1 cellular context compared by ENCODE assay signal in the genomic region with DNA sequence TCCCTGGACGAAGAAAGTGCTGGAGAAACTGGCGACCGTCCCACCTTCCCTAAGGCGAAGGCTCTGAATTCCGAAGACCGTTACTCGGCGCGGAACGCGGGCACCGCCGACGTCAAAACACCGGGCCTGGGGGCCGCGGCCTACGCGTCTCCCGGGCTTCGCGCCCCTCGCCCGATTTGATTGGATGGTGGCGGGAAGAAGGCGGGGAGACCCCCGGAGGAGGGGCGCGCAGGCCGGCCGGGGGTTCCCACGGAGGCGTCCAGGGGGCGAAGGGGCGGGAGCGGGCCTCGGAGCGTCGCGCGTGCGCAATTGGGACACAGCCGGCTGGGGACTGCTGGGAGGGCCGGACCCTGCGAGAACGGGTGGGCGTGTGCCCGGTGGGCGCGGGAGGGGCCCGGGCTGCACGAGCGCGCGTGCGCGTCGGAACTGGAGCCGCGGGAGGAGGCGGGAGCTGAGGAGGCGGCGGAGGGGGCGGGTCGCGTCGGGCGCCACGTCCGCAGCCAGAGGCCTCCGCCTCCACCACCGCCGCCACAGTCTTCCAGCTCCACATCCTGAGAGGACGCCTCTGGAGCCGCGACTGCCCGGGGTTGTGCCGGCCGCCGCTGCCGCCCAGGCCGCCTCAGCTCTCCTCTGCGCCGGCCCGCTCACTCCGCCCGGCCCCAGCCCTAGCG.
TF ChIP-seq lines count a peak whose summit lies in the region.

TSS of gene TMEM263 (plus strand) at position 531 of the 671 bp plus-strand sequence. CDS start 11,210 bp downstream, outside the sequence.

TF ChIP-seq in GM12878, 131 proteins besides CTCF, POLR2A, EP300 and RAD21 (continued from another document):
- TF ChIP-seq, protein P1, sequence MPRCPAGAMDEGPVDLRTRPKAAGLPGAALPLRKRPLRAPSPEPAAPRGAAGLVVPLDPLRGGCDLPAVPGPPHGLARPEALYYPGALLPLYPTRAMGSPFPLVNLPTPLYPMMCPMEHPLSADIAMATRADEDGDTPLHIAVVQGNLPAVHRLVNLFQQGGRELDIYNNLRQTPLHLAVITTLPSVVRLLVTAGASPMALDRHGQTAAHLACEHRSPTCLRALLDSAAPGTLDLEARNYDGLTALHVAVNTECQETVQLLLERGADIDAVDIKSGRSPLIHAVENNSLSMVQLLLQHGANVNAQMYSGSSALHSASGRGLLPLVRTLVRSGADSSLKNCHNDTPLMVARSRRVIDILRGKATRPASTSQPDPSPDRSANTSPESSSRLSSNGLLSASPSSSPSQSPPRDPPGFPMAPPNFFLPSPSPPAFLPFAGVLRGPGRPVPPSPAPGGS (IDR thresholded peaks at IDR 0.05; ENCODE audit: borderline replicate concordance, insufficient read depth, low read depth, low read length, poor library complexity, severe bottlenecking) = no peak
- no peak for TF ChIP-seq ATF7 (IDR thresholded peaks at IDR 0.05; ENCODE audit: low read depth)
- 0 out of 2 replicates have a peak, but pooled peaks have one; percentile 34 for TF ChIP-seq E2F4 (IDR thresholded peaks at IDR 0.05; ENCODE audit: low read depth, low read length)
- peak; percentile 91 for TF ChIP-seq LARP7 (IDR thresholded peaks at IDR 0.05)
- no peak for TF ChIP-seq EZH2 (IDR thresholded peaks at IDR 0.05; ENCODE audit: borderline replicate concordance, control insufficient read depth, low read depth, low read length)
- no peak for TF ChIP-seq ZNF592 (IDR thresholded peaks at IDR 0.05)
- TF ChIP-seq, protein P2, sequence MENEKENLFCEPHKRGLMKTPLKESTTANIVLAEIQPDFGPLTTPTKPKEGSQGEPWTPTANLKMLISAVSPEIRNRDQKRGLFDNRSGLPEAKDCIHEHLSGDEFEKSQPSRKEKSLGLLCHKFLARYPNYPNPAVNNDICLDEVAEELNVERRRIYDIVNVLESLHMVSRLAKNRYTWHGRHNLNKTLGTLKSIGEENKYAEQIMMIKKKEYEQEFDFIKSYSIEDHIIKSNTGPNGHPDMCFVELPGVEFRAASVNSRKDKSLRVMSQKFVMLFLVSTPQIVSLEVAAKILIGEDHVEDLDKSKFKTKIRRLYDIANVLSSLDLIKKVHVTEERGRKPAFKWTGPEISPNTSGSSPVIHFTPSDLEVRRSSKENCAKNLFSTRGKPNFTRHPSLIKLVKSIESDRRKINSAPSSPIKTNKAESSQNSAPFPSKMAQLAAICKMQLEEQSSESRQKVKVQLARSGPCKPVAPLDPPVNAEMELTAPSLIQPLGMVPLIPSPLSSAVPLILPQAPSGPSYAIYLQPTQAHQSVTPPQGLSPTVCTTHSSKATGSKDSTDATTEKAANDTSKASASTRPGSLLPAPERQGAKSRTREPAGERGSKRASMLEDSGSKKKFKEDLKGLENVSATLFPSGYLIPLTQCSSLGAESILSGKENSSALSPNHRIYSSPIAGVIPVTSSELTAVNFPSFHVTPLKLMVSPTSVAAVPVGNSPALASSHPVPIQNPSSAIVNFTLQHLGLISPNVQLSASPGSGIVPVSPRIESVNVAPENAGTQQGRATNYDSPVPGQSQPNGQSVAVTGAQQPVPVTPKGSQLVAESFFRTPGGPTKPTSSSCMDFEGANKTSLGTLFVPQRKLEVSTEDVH (IDR thresholded peaks at IDR 0.05; ENCODE audit: low read depth, partially characterized antibody) = no peak
